13 cellular contexts compared by ENCODE assay signal in the genomic region with DNA sequence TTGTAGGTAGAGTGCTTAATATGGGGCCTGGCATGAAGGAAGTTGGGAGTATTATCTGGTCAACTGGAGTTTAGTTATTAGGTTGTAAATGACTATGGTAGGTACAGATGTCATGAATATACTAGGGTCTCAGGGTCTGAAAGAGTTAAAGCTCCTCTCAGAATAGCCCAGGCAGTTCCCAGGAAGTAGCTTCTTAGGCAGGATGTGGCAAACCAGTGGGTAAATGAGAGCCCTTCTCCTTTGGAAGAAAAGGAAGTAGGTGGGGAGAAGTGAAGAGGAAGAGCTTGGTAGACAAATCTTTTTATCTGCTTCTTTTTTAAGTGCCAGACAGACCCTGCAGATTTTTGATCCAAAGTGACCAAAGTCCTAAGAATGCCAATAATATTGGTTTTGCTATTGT. TPM values are rescaled to one million over a fixed set of nuclear protein-coding genes. Genes with fewer than 3 reads are reported as not detected.
DNase-seq lines count a peak whose midpoint lies in the region; ATAC-seq and TF ChIP-seq lines count a peak whose summit lies in the region.
"Had no signal": no experiment of that assay in that cellular context is flagged by ENCODE, and none has a peak within 500 bp of the region (broad histone marks: within the 10 kb centered on the region; RNA-seq: fewer than 3 reads in every experiment).

No MANE protein-coding gene starts in this region.

- H3K4me1 Mint-ChIP-seq in CD8-positive, alpha-beta T cell (ENCODE audit: low read depth) = peaks cover 83% of the 10 kb centered on the region
- peaks cover 73% of the 10 kb centered on the region for H3K4me1 Mint-ChIP-seq in WTC11

- H3K27me3 ChIP-seq in CD8-positive, alpha-beta T cell (ENCODE audit: insufficient read depth, low read length) = no peaks in the 10 kb centered on the region
- no peaks in the 10 kb centered on the region for H3K27me3 ChIP-seq in right lobe of liver

- TF ChIP-seq POLR2A in right lobe of liver (IDR thresholded peaks at IDR 0.05) = no peak

- H3K27ac Mint-ChIP-seq in CD8-positive, alpha-beta T cell = peak overlapping the region; percentile 68
- H3K27ac Mint-ChIP-seq in WTC11 = peak overlapping the region; percentile 52

- no peak for DNase-seq in CD8-positive, alpha-beta T cell
- DNase-seq in KBM-7 = peak; percentile 83
- DNase-seq in WTC11 (ENCODE audit: low spot score) = no peak
- no peak for DNase-seq in right lobe of liver
- no peak for DNase-seq in NCI-H1417 (lab: John Stamatoyannopoulos, UW)
- no peak for DNase-seq in HPDE6-E6E7 (ENCODE audit: extremely low spot score)
- no peak for DNase-seq in activated CD4-positive, alpha-beta T cell treated with anti-CD3 and anti-CD28 coated beads, Interleukin-2, amount 50 U/mL, for 1 hour
- DNase-seq: amniotic stem cell, IMR-90, NCI-H524 treated with DMSO at 0.1 percent for 48 hours, posterior cingulate gyrus had no signal

- H3K36me3 Mint-ChIP-seq in CD8-positive, alpha-beta T cell = peaks cover 7% of the 10 kb centered on the region
- peaks cover 30% of the 10 kb centered on the region for H3K36me3 Mint-ChIP-seq in WTC11

- H3K4me3 ChIP-seq in CD8-positive, alpha-beta T cell (ENCODE audit: low read depth, low read length) = peak overlapping the region; percentile 4
- no peak overlapping the region for H3K4me3 ChIP-seq in right lobe of liver

- in situ Hi-C loops in KBM-7 (cut with MboI; ENCODE audit: low pct_unique_long_range_greater_than_20kb, low sequenced_read_pairs) = no loop called here

- CTCF ChIA-PET in CD8-positive, alpha-beta T cell (lab: Charles Lee) = interaction anchor here (1.2 to 2.2 kb wide), 2 partner anchors 25 to 87 kb away, joined by 4 to 6 read pairs; partner anchors contain the start of gene SNAPC5
- CTCF ChIA-PET in WTC11 (lab: Charles Lee) = interaction anchor here (1.4 kb wide), 1 partner anchor 87 kb away, joined by 3 read pairs; no protein-coding TSS in a partner anchor

- peaks cover 4% of the 10 kb centered on the region for H3K9me3 Mint-ChIP-seq in CD8-positive, alpha-beta T cell
- H3K9me3 Mint-ChIP-seq in WTC11 = peaks cover 25% of the 10 kb centered on the region

- peaks cover 55% of the 10 kb centered on the region for H3K4me1 ChIP-seq in CD8-positive, alpha-beta T cell (ENCODE audit: insufficient read depth, low read length)
- peaks cover 0 to 13% (median 0%) of the 10 kb centered on the region in 4 donors for H3K4me1 ChIP-seq in right lobe of liver

- peak overlapping the region; percentile 66 for H3K4me3 Mint-ChIP-seq in CD8-positive, alpha-beta T cell
- peak overlapping the region; percentile 14 for H3K4me3 Mint-ChIP-seq in WTC11

- no peaks in the 10 kb centered on the region for H3K36me3 ChIP-seq in CD8-positive, alpha-beta T cell (ENCODE audit: insufficient read depth, low read length)
- H3K36me3 ChIP-seq in right lobe of liver = no peaks in the 10 kb centered on the region

- POLR2A ChIA-PET in CD8-positive, alpha-beta T cell (lab: Charles Lee) = interaction anchor here (1.1 to 1.2 kb wide), 2 partner anchors 10 to 23 kb away, joined by 4 to 5 read pairs; no protein-coding TSS in a partner anchor
- POLR2A ChIA-PET in WTC11 (lab: Charles Lee) = no interaction called here

- intact Hi-C loops in CD8-positive, alpha-beta T cell (cut with DNase I, micrococcal nuclease) = no loop called here
- intact Hi-C loops in right lobe of liver (cut with DNase I) = no loop called here

- no peak overlapping the region for H3K27ac ChIP-seq in CD8-positive, alpha-beta T cell (ENCODE audit: low read depth, low read length)
- no peak overlapping the region for H3K27ac ChIP-seq in right lobe of liver
- H3K27ac ChIP-seq: epithelial cell of prostate had no signal

- H3K9me3 ChIP-seq in CD8-positive, alpha-beta T cell (ENCODE audit: low read length) = peaks cover 6% of the 10 kb centered on the region
- H3K9me3 ChIP-seq in right lobe of liver = no peaks in the 10 kb centered on the region

- H3K27me3 Mint-ChIP-seq in CD8-positive, alpha-beta T cell (ENCODE audit: low read depth) = no peaks in the 10 kb centered on the region
- no peaks in the 10 kb centered on the region for H3K27me3 Mint-ChIP-seq in WTC11 (ENCODE audit: low read depth)

- ATAC-seq in CD8-positive, alpha-beta T cell = no peak
- ATAC-seq in WTC11 = peak; percentile 66
- ATAC-seq in right lobe of liver = peak in 3 of 4 donors; percentile 37 to 40 (median 38)
- no peak for ATAC-seq in GM21423 (IDR thresholded peaks at IDR 0.05; ENCODE audit: unreplicated experiment)

- TF ChIP-seq CTCF in CD8-positive, alpha-beta T cell (IDR thresholded peaks at IDR 0.05) = no peak
- TF ChIP-seq CTCF in WTC11 (IDR thresholded peaks at IDR 0.05) = no peak
- no peak for TF ChIP-seq CTCF in right lobe of liver (IDR thresholded peaks at IDR 0.05)

TF ChIP-seq in WTC11, 78 proteins besides CTCF, POLR2A, EP300 and RAD21:
- TF ChIP-seq ZNF396 (CRISPR knock-in tag; IDR thresholded peaks at IDR 0.05; ENCODE audit: borderline replicate concordance) (no peak), NR3C1 (CRISPR knock-in tag; conservative IDR thresholded peaks at IDR 0.05; ENCODE audit: low read depth) (no peak), SOX15 (CRISPR knock-in tag; IDR thresholded peaks at IDR 0.05) (no peak), TCF7 (CRISPR knock-in tag; IDR thresholded peaks at IDR 0.05; ENCODE audit: low read depth) (no peak), SMAD3 (CRISPR knock-in tag; IDR thresholded peaks at IDR 0.05; ENCODE audit: borderline replicate concordance) (no peak), PRRX2 (CRISPR knock-in tag; IDR thresholded peaks at IDR 0.05) (no peak), ZNF532 (CRISPR knock-in tag; IDR thresholded peaks at IDR 0.05; ENCODE audit: borderline replicate concordance) (no peak), ZNF121 (CRISPR knock-in tag; IDR thresholded peaks at IDR 0.05) (no peak)
- TF ChIP-seq, protein P1, sequence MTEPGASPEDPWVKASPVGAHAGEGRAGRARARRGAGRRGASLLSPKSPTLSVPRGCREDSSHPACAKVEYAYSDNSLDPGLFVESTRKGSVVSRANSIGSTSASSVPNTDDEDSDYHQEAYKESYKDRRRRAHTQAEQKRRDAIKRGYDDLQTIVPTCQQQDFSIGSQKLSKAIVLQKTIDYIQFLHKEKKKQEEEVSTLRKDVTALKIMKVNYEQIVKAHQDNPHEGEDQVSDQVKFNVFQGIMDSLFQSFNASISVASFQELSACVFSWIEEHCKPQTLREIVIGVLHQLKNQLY (CRISPR knock-in tag; IDR thresholded peaks at IDR 0.05) = no peak
- TF ChIP-seq, protein P2, sequence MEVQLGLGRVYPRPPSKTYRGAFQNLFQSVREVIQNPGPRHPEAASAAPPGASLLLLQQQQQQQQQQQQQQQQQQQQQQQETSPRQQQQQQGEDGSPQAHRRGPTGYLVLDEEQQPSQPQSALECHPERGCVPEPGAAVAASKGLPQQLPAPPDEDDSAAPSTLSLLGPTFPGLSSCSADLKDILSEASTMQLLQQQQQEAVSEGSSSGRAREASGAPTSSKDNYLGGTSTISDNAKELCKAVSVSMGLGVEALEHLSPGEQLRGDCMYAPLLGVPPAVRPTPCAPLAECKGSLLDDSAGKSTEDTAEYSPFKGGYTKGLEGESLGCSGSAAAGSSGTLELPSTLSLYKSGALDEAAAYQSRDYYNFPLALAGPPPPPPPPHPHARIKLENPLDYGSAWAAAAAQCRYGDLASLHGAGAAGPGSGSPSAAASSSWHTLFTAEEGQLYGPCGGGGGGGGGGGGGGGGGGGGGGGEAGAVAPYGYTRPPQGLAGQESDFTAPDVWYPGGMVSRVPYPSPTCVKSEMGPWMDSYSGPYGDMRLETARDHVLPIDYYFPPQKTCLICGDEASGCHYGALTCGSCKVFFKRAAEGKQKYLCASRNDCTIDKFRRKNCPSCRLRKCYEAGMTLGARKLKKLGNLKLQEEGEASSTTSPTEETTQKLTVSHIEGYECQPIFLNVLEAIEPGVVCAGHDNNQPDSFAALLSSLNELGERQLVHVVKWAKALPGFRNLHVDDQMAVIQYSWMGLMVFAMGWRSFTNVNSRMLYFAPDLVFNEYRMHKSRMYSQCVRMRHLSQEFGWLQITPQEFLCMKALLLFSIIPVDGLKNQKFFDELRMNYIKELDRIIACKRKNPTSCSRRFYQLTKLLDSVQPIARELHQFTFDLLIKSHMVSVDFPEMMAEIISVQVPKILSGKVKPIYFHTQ (CRISPR knock-in tag; IDR thresholded peaks at IDR 0.05) = no peak

RNA-seq across cellular contexts. Expression of gene MAP2K1, which starts 24.5 kb away (rescaled TPM):
- 10 to 100 TPM; 21.9 to 23.7 TPM for total RNA-seq in CD8-positive, alpha-beta T cell
- total RNA-seq in WTC11 (2021) (89.5 to 93.0 TPM (median 90.4 TPM) in 3 replicates), right lobe of liver (10 to 100 TPM; 25.7 to 68.8 (median 53.9) TPM)

RNA-seq across cellular contexts. Expression of gene TIPIN, which starts 54.7 kb away (rescaled TPM):
- 1 to 10 TPM; 4.8 to 4.9 TPM for total RNA-seq in CD8-positive, alpha-beta T cell
- 17.6 to 22.2 TPM (median 19.2 TPM) in 3 replicates for total RNA-seq in WTC11 (2021)
- 1 to 10 TPM; 2.4 to 5.1 (median 2.9) TPM for total RNA-seq in right lobe of liver

Comparison
In these comparisons a context has a peak if more than half of its experiments do, and no peak if none do; other contexts are left out.
1. ATAC-seq: peak in WTC11 (single experiment) and right lobe of liver (3 of 4); none in CD8-positive, alpha-beta T cell (single experiment) and GM21423 (single experiment).